In genomic region chr22:26597480-26597879, GRCh38 we compare ENCODE assay signal across 25 cellular contexts. TPM values are rescaled to one million over a fixed set of nuclear protein-coding genes. Genes with fewer than 3 reads are reported as not detected.
DNase-seq lines count a peak whose midpoint lies in the region; ATAC-seq and TF ChIP-seq lines count a peak whose summit lies in the region.
"Had no signal": no experiment of that assay in that cellular context is flagged by ENCODE, and none has a peak within 500 bp of the region (broad histone marks: within the 10 kb centered on the region; RNA-seq: fewer than 3 reads in every experiment).

No MANE protein-coding gene starts in this region.

- no peak for DNase-seq in activated naive CD8-positive, alpha-beta T cell treated with anti-CD3 and anti-CD28 coated beads for 36 hours
- no peak for DNase-seq in central memory CD8-positive, alpha-beta T cell (ENCODE audit: low spot score in 2 of 2)
- no peak for DNase-seq in naive thymus-derived CD8-positive, alpha-beta T cell
- DNase-seq in type B pancreatic cell (ENCODE audit: extremely low spot score, unreplicated experiment) (no peak), AG08396 (ENCODE audit: low spot score) (no peak)
- DNase-seq: 8988T, AML-193, C1 segment of cervical spinal cord, DMS53, EL, GM23248, H9, HFFc6, KBM-7, NCI-H1105, NCI-H146, NCI-H2029, NCI-H226, NCI-H510A treated with DMSO at 0.1 percent for 48 hours, NCI-H748 treated with DMSO at 0.1 percent for 48 hours, SHP77 treated with DMSO at 0.1 percent for 48 hours had no signal

- H3K36me3 Mint-ChIP-seq in activated naive CD8-positive, alpha-beta T cell, result no peaks in the 10 kb centered on the region
- peaks cover 2% of the 10 kb centered on the region for H3K36me3 Mint-ChIP-seq in activated naive CD8-positive, alpha-beta T cell treated with anti-CD3 and anti-CD28 coated beads for 36 hours
- H3K36me3 Mint-ChIP-seq in central memory CD8-positive, alpha-beta T cell (ENCODE audit: insufficient read depth), result peaks cover 5% of the 10 kb centered on the region
- H3K36me3 Mint-ChIP-seq in naive thymus-derived CD8-positive, alpha-beta T cell, result no peaks in the 10 kb centered on the region
- H3K36me3 Mint-ChIP-seq in type B pancreatic cell, result no peaks in the 10 kb centered on the region

- POLR2A ChIA-PET in naive thymus-derived CD8-positive, alpha-beta T cell (lab: Charles Lee), result interaction anchor here (0.7 to 1.7 kb wide), 9 partner anchors 10 to 74 kb away, joined by 3 to 13 read pairs (median 3); no protein-coding TSS in a partner anchor

- H3K27me3 Mint-ChIP-seq in activated naive CD8-positive, alpha-beta T cell, result no peaks in the 10 kb centered on the region
- H3K27me3 Mint-ChIP-seq in activated naive CD8-positive, alpha-beta T cell treated with anti-CD3 and anti-CD28 coated beads for 36 hours, result no peaks in the 10 kb centered on the region
- H3K27me3 Mint-ChIP-seq in central memory CD8-positive, alpha-beta T cell, result no peaks in the 10 kb centered on the region
- no peaks in the 10 kb centered on the region for H3K27me3 Mint-ChIP-seq in naive thymus-derived CD8-positive, alpha-beta T cell
- H3K27me3 Mint-ChIP-seq in type B pancreatic cell, result peaks cover 51% of the 10 kb centered on the region

- H3K9me3 Mint-ChIP-seq in activated naive CD8-positive, alpha-beta T cell (ENCODE audit: low read depth), result no peaks in the 10 kb centered on the region
- no peaks in the 10 kb centered on the region for H3K9me3 Mint-ChIP-seq in activated naive CD8-positive, alpha-beta T cell treated with anti-CD3 and anti-CD28 coated beads for 36 hours
- H3K9me3 Mint-ChIP-seq in central memory CD8-positive, alpha-beta T cell, result no peaks in the 10 kb centered on the region
- no peaks in the 10 kb centered on the region for H3K9me3 Mint-ChIP-seq in naive thymus-derived CD8-positive, alpha-beta T cell
- H3K9me3 Mint-ChIP-seq in type B pancreatic cell, result no peaks in the 10 kb centered on the region
- H3K9me3 Mint-ChIP-seq: H9, HFFc6 had no signal

- no peak for ATAC-seq in central memory CD8-positive, alpha-beta T cell (replicated peaks; ENCODE audit: extremely low read depth, poor library complexity, severe bottlenecking)
- no peak for ATAC-seq in naive thymus-derived CD8-positive, alpha-beta T cell
- ATAC-seq in HG02970 (IDR thresholded peaks at IDR 0.05; ENCODE audit: low FRiP score, unreplicated experiment), result no peak
- ATAC-seq in HG02642 (IDR thresholded peaks at IDR 0.05; ENCODE audit: poor library complexity, unreplicated experiment), result no peak

- no peak for TF ChIP-seq CTCF in type B pancreatic cell (conservative IDR thresholded peaks at IDR 0.05)

- peaks cover 62% of the 10 kb centered on the region for H3K4me1 Mint-ChIP-seq in activated naive CD8-positive, alpha-beta T cell (ENCODE audit: low read depth)
- peaks cover 54% of the 10 kb centered on the region for H3K4me1 Mint-ChIP-seq in activated naive CD8-positive, alpha-beta T cell treated with anti-CD3 and anti-CD28 coated beads for 36 hours
- H3K4me1 Mint-ChIP-seq in central memory CD8-positive, alpha-beta T cell, result peaks cover 66% of the 10 kb centered on the region
- peaks cover 38 to 81% (median 64%) of the 10 kb centered on the region in 4 donors for H3K4me1 Mint-ChIP-seq in naive thymus-derived CD8-positive, alpha-beta T cell
- peaks cover 12% of the 10 kb centered on the region for H3K4me1 Mint-ChIP-seq in type B pancreatic cell (ENCODE audit: unreplicated experiment)

- H3K4me3 Mint-ChIP-seq in activated naive CD8-positive, alpha-beta T cell, result peak overlapping the region; percentile 28
- no peak overlapping the region for H3K4me3 Mint-ChIP-seq in activated naive CD8-positive, alpha-beta T cell treated with anti-CD3 and anti-CD28 coated beads for 36 hours
- peak overlapping the region; percentile 54 for H3K4me3 Mint-ChIP-seq in central memory CD8-positive, alpha-beta T cell
- peak overlapping the region; percentile 11 to 82 (median 66) for H3K4me3 Mint-ChIP-seq in naive thymus-derived CD8-positive, alpha-beta T cell
- H3K4me3 Mint-ChIP-seq in type B pancreatic cell, result no peak overlapping the region
- H3K4me3 Mint-ChIP-seq: H9, HFFc6 had no signal

- peak overlapping the region; percentile 70 for H3K27ac Mint-ChIP-seq in activated naive CD8-positive, alpha-beta T cell
- no peak overlapping the region for H3K27ac Mint-ChIP-seq in activated naive CD8-positive, alpha-beta T cell treated with anti-CD3 and anti-CD28 coated beads for 36 hours
- H3K27ac Mint-ChIP-seq in central memory CD8-positive, alpha-beta T cell (ENCODE audit: low read depth), result peak overlapping the region; percentile 97
- H3K27ac Mint-ChIP-seq in naive thymus-derived CD8-positive, alpha-beta T cell, result peak overlapping the region; percentile 73 to 97 (median 94)
- peak overlapping the region; percentile 33 for H3K27ac Mint-ChIP-seq in type B pancreatic cell
- H3K27ac Mint-ChIP-seq: HFFc6 had no signal

RNA-seq across cellular contexts. Expression of gene TPST2, which starts 7.5 kb away (rescaled TPM):
- 10 to 100 TPM; 32.1 to 35.0 TPM for total RNA-seq in activated naive CD8-positive, alpha-beta T cell treated with anti-CD3 and anti-CD28 coated beads for 36 hours
- 10 to 100 TPM; 40.8 to 43.2 TPM for total RNA-seq in naive thymus-derived CD8-positive, alpha-beta T cell
- polyA plus RNA-seq in naive thymus-derived CD8-positive, alpha-beta T cell, result 100 to 1,000 TPM in 2 of 3 donors, 10 to 100 TPM in 1; 87.9 to 134 (median 126) TPM
- 15.7 and 24.3 TPM in 2 replicates for total RNA-seq in type B pancreatic cell (ENCODE audit: low replicate concordance)

RNA-seq across cellular contexts. Expression of gene CRYBB1, which starts 20.3 kb away (rescaled TPM):
- not detected for total RNA-seq in activated naive CD8-positive, alpha-beta T cell treated with anti-CD3 and anti-CD28 coated beads for 36 hours
- not detected for total RNA-seq in naive thymus-derived CD8-positive, alpha-beta T cell
- polyA plus RNA-seq in naive thymus-derived CD8-positive, alpha-beta T cell, result not detected
- total RNA-seq in type B pancreatic cell (ENCODE audit: low replicate concordance), result 4.6 TPM in 1 of 2 replicates, not detected in the other
- total RNA-seq: GM23248, HFFc6, HT-29 had no signal
- polyA plus RNA-seq: GM23248 had no signal

RNA-seq across cellular contexts. Expression of gene CRYBA4, which starts 24.3 kb away (rescaled TPM):
- total RNA-seq in activated naive CD8-positive, alpha-beta T cell treated with anti-CD3 and anti-CD28 coated beads for 36 hours, result not detected
- not detected for total RNA-seq in naive thymus-derived CD8-positive, alpha-beta T cell
- polyA plus RNA-seq in naive thymus-derived CD8-positive, alpha-beta T cell, result under 1 TPM in 1 of 3 donors, not detected in 2; 0.43 TPM
- total RNA-seq in type B pancreatic cell (ENCODE audit: low replicate concordance), result 1.0 TPM in 1 of 2 replicates, not detected in the other
- total RNA-seq: GM23248, HFFc6, HT-29 had no signal
- polyA plus RNA-seq: GM23248 had no signal

RNA-seq across cellular contexts. Expression of gene MIAT, which starts 59.9 kb away (rescaled TPM):
- 1 to 10 TPM; 5.1 to 5.9 TPM for total RNA-seq in activated naive CD8-positive, alpha-beta T cell treated with anti-CD3 and anti-CD28 coated beads for 36 hours
- total RNA-seq in naive thymus-derived CD8-positive, alpha-beta T cell, result 100 to 1,000 TPM; 357 to 362 TPM
- polyA plus RNA-seq in naive thymus-derived CD8-positive, alpha-beta T cell, result under 1 TPM; 0.06 to 0.76 (median 0.63) TPM
- total RNA-seq in type B pancreatic cell (ENCODE audit: low replicate concordance), result 5.9 and 12.2 TPM in 2 replicates

Comparison
In these comparisons a context has a peak if more than half of its experiments do, and no peak if none do; other contexts are left out.
1. H3K4me3 Mint-ChIP-seq: peak in activated naive CD8-positive, alpha-beta T cell (single experiment), central memory CD8-positive, alpha-beta T cell (single experiment) and naive thymus-derived CD8-positive, alpha-beta T cell (10 of 10); none in activated naive CD8-positive, alpha-beta T cell treated with anti-CD3 and anti-CD28 coated beads for 36 hours (single experiment) and type B pancreatic cell (single experiment).